ENCODE assay signal across 9 cellular contexts in genomic region chr15:29821416-29822099, GRCh38. TPM values are rescaled to one million over a fixed set of nuclear protein-coding genes. Genes with fewer than 3 reads are reported as not detected.
A peak's percentile ranks its signal among the peaks of the same experiment; 100 is the strongest.
DNase-seq lines count a peak whose midpoint lies in the region; ATAC-seq and TF ChIP-seq lines count a peak whose summit lies in the region.
"Had no signal": no experiment of that assay in that cellular context is flagged by ENCODE, and none has a peak within 500 bp of the region (broad histone marks: within the 10 kb centered on the region; RNA-seq: fewer than 3 reads in every experiment).

No MANE protein-coding gene starts in this region.

- H3K36me3 Mint-ChIP-seq in activated T-cell treated with anti-CD3 and anti-CD28 coated beads, Interleukin-2, amount 50 U/mL, for 72 hours (ENCODE audit: insufficient read depth in 2 of 2): peaks cover 2 to 12% of the 10 kb centered on the region in 2 donors
- peaks cover 13% of the 10 kb centered on the region for H3K36me3 Mint-ChIP-seq in neural crest cell (ENCODE audit: low read depth)

- peaks cover 52% of the 10 kb centered on the region for H3K27me3 Mint-ChIP-seq in activated T-cell treated with anti-CD3 and anti-CD28 coated beads, Interleukin-2, amount 50 U/mL, for 72 hours (ENCODE audit: low read depth)
- no peaks in the 10 kb centered on the region for H3K27me3 Mint-ChIP-seq in neural crest cell (ENCODE audit: low read depth)

- peak overlapping the region; percentile 85 to 98 (median 96) for H3K27ac ChIP-seq in gastroesophageal sphincter
- peak overlapping the region; percentile 62 to 90 for H3K27ac ChIP-seq in aorta (ENCODE audit: low read depth in 1 of 2, low read length in 2 of 2)
- H3K27ac ChIP-seq: HL-60 had no signal

- peak overlapping the region; percentile 45 to 65 for H3K4me3 Mint-ChIP-seq in activated T-cell treated with anti-CD3 and anti-CD28 coated beads, Interleukin-2, amount 50 U/mL, for 72 hours
- peak overlapping the region; percentile 95 for H3K4me3 Mint-ChIP-seq in neural crest cell

- peaks cover 5% of the 10 kb centered on the region; the same call in 1 of the 2 replicates for H3K36me3 ChIP-seq in MG63
- H3K36me3 ChIP-seq in gastroesophageal sphincter: no peaks in the 10 kb centered on the region
- no peaks in the 10 kb centered on the region for H3K36me3 ChIP-seq in aorta (ENCODE audit: control insufficient read depth in 1 of 2, insufficient read depth in 2 of 2, low read length in 1 of 2)

- H3K4me3 ChIP-seq in MG63 (peak overlapping the region; percentile 66), gastroesophageal sphincter (peak overlapping the region; percentile 89 to 90), aorta (ENCODE audit: low read length in 2 of 2) (peak overlapping the region; percentile 91 to 93)

- peaks cover 3 to 6% of the 10 kb centered on the region in 2 donors for H3K9me3 Mint-ChIP-seq in activated T-cell treated with anti-CD3 and anti-CD28 coated beads, Interleukin-2, amount 50 U/mL, for 72 hours
- peaks cover 2% of the 10 kb centered on the region for H3K9me3 Mint-ChIP-seq in neural crest cell

- TF ChIP-seq CTCF in gastroesophageal sphincter (IDR thresholded peaks at IDR 0.05) (peak in 3 of 4 experiments; percentile 20 to 36 (median 33)), neural crest cell (conservative IDR thresholded peaks at IDR 0.05) (peak; percentile 43)

- no peaks in the 10 kb centered on the region for H3K9me3 ChIP-seq in MG63
- H3K9me3 ChIP-seq in gastroesophageal sphincter: no peaks in the 10 kb centered on the region
- no peaks in the 10 kb centered on the region for H3K9me3 ChIP-seq in aorta (ENCODE audit: control insufficient read depth, low read length)

- H3K4me1 ChIP-seq in gastroesophageal sphincter (peaks cover 0 to 44% (median 0%) of the 10 kb centered on the region in 3 donors), aorta (ENCODE audit: control insufficient read depth in 1 of 2, insufficient read depth in 2 of 2, low read length in 2 of 2) (no peaks in the 10 kb centered on the region)

- peak; percentile 64 for ATAC-seq in GM19025 (IDR thresholded peaks at IDR 0.05; ENCODE audit: low read depth, unreplicated experiment)
- peak; percentile 74 to 87 for ATAC-seq in activated T-cell treated with anti-CD3 and anti-CD28 coated beads, Interleukin-2, amount 50 U/mL, for 72 hours (replicated peaks in 1 of 2)
- ATAC-seq in gastroesophageal sphincter: peak; percentile 59
- peak; percentile 65 for ATAC-seq in aorta (ENCODE audit: low FRiP score)

- no peak for TF ChIP-seq POLR2A in gastroesophageal sphincter (IDR thresholded peaks at IDR 0.05)

- WGBS in gastroesophageal sphincter (ENCODE audit: low coverage in 1 of 2), 2 donors: 0% methylated on average over 9 of the region's 79 CpGs; no CpG with 5 or more reads in 1 of the 2 donors
- 0 to 1% methylated on average over 35 to 79 of the region's 79 CpGs for WGBS in aorta, 2 donors

- intact Hi-C loops in aorta (cut with DNase I): loop anchor here (2.0 to 5.0 kb wide), 3 partner anchors 51 to 149 kb away; no protein-coding TSS in a partner anchor

- peaks cover 6% of the 10 kb centered on the region for H3K4me1 Mint-ChIP-seq in activated T-cell treated with anti-CD3 and anti-CD28 coated beads, Interleukin-2, amount 50 U/mL, for 72 hours (ENCODE audit: low read depth)
- H3K4me1 Mint-ChIP-seq in neural crest cell: peaks cover 48% of the 10 kb centered on the region

- TF ChIP-seq EP300 in gastroesophageal sphincter (IDR thresholded peaks at IDR 0.05): no peak

- H3K27me3 ChIP-seq in MG63: no peaks in the 10 kb centered on the region
- H3K27me3 ChIP-seq in gastroesophageal sphincter: no peaks in the 10 kb centered on the region
- no peaks in the 10 kb centered on the region for H3K27me3 ChIP-seq in aorta (ENCODE audit: control insufficient read depth in 1 of 2, insufficient read depth in 2 of 2, low read length in 1 of 2)

- DNase-seq in AG08396 (ENCODE audit: low spot score) (peak; percentile 82), MG63 (peak; percentile 82), neural crest cell (ENCODE audit: low read depth, low spot score) (peak; percentile 53), aorta (peak; percentile 77 to 90), superior temporal gyrus (ENCODE audit: extremely low spot score) (no peak)
- peak; percentile 50 to 59 for DNase-seq in activated T-cell treated with anti-CD3 and anti-CD28 coated beads, Interleukin-2, amount 50 U/mL, for 72 hours

- no peak overlapping the region for H3K27ac Mint-ChIP-seq in activated T-cell treated with anti-CD3 and anti-CD28 coated beads, Interleukin-2, amount 50 U/mL, for 72 hours
- peak overlapping the region; percentile 89 for H3K27ac Mint-ChIP-seq in neural crest cell (ENCODE audit: unreplicated experiment)

RNA-seq across cellular contexts. Expression of gene TJP1, which starts 0.7 kb away (rescaled TPM):
- 49.1 and 56.9 TPM in 2 replicates for total RNA-seq in MG63 (2014; rRNA removed; shearing (Covaris generic); ENCODE audit: low replicate concordance)
- total RNA-seq in activated T-cell treated with anti-CD3 and anti-CD28 coated beads, Interleukin-2, amount 50 U/mL, for 72 hours: under 1 TPM; 0.16 to 0.24 TPM
- total RNA-seq in gastroesophageal sphincter (100 to 1,000 TPM; 100 to 115 (median 103) TPM), neural crest cell (90.6 and 97.8 TPM in 2 replicates), aorta (100 to 1,000 TPM; 120 to 141 TPM)
- 10 to 100 TPM; 17.4 to 23.3 TPM for polyA plus RNA-seq in aorta

Comparison
In these comparisons a context has a peak if more than half of its experiments do, and no peak if none do; other contexts are left out.
1. RNA of gene TJP1, which starts 0.7 kb away (total RNA-seq): 120 to 141 TPM in aorta, 100 to 115 TPM in gastroesophageal sphincter, 90.6 to 97.8 TPM in neural crest cell and 49.1 to 56.9 TPM in MG63; 0.16 to 0.24 TPM in activated T-cell treated with anti-CD3 and anti-CD28 coated beads, Interleukin-2, amount 50 U/mL, for 72 hours; every median in the first group is over 10 times any median in the second.
2. Peak in every context shown above with its lines, with median percentiles within 50 percentile points of each other: ATAC-seq and H3K4me3 ChIP-seq.